Comparison of ENCODE assay signal across 22 cellular contexts in the genomic region with DNA sequence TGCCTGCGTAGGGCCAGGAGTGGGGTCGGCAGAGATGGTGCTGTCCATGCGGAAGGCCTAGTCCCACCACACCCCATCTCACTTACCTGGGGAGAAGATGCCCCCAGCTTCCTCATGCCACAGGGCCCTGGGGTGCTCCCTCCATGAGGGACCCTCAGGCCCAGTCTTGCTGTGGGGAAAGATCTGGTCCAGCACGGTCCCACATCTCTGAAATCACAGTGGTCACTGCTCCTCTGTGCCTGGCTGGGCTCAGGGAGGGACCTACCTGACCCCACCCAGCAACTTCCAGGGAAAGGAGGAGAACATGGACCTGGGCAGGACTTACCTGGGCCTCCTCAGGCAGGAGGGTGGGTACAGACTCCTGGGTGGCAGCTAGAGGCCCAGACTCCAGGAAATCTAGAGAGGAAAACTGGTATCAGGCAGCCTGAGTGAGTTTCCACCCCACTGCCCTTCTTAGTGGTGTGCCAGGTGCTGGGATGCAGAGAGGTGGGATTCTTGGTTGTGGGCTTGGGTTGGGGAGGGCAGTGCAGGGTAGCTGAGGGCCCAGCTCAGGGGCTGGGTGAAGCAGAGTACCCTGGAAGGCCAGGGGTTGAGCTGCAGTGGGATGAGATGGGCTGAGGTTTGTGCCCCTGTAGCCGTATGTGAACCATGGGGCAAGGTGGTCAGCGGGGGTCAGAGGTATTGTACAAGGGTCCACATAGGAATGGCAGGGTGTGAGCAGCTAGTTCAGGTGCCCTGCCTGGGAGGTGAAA. TPM values are rescaled to one million over a fixed set of nuclear protein-coding genes. Genes with fewer than 3 reads are reported as not detected.
A peak's percentile ranks its signal among the peaks of the same experiment; 100 is the strongest.
DNase-seq lines count a peak whose midpoint lies in the region; ATAC-seq and TF ChIP-seq lines count a peak whose summit lies in the region.
"Had no signal": no experiment of that assay in that cellular context is flagged by ENCODE, and none has a peak within 500 bp of the region (broad histone marks: within the 10 kb centered on the region; RNA-seq: fewer than 3 reads in every experiment).

No MANE protein-coding gene starts in this region.

- H3K4me3 ChIP-seq in mucosa of descending colon (no peak overlapping the region), A673 (ENCODE audit: low read depth, low read length, poor library complexity, severe bottlenecking) (no peak overlapping the region)
- H3K4me3 ChIP-seq: ascending aorta, PC-9, SK-N-MC, tibial nerve had no signal

- H3K4me1 ChIP-seq in mucosa of descending colon (ENCODE audit: low read depth), result peaks cover 14% of the 10 kb centered on the region
- H3K4me1 ChIP-seq in A673 (ENCODE audit: insufficient read depth, low read length, poor library complexity, severe bottlenecking), result peaks cover 10% of the 10 kb centered on the region

- no peak for ATAC-seq in activated CD8-positive, alpha-beta T cell treated with anti-CD3 and anti-CD28 coated beads, Interleukin-2, amount 10 ng/mL, durations not matched to agents 7 days and 5 days
- ATAC-seq in activated CD8-positive, alpha-beta T cell treated with anti-CD3 and anti-CD28 coated beads for 36 hours, result no peak
- ATAC-seq in T-helper 17 cell (no peak), mucosa of descending colon (no peak)
- ATAC-seq in stimulated activated naive CD8-positive, alpha-beta T cell treated with anti-CD3 and anti-CD28 coated beads, Interleukin-15, Interleukin-2, amounts not matched to agents 100 U/mL and 50 U/mL, for 24 hours, result no peak
- ATAC-seq: left cardiac atrium had no signal

- H3K27ac ChIP-seq in A673 (ENCODE audit: low read depth, low read length, poor library complexity, severe bottlenecking), result no peak overlapping the region
- H3K27ac ChIP-seq: ascending aorta, PC-9, SK-N-MC, tibial nerve had no signal

- no peak for TF ChIP-seq CTCF in activated CD8-positive, alpha-beta T cell treated with anti-CD3 and anti-CD28 coated beads for 36 hours (IDR thresholded peaks at IDR 0.05)
- TF ChIP-seq CTCF in mucosa of descending colon (IDR thresholded peaks at IDR 0.05) (no peak), A673 (conservative IDR thresholded peaks at IDR 0.05; ENCODE audit: low read depth, low read length) (no peak)

- no TSS peak for BruUV-seq in A673 (replicated peaks; lab: Mats Ljungman, UMichigan)

- H3K9me3 Mint-ChIP-seq in activated CD8-positive, alpha-beta T cell treated with anti-CD3 and anti-CD28 coated beads, Interleukin-2, amount 10 ng/mL, durations not matched to agents 7 days and 5 days (ENCODE audit: insufficient read depth), result no peaks in the 10 kb centered on the region
- no peaks in the 10 kb centered on the region for H3K9me3 Mint-ChIP-seq in activated CD8-positive, alpha-beta T cell treated with anti-CD3 and anti-CD28 coated beads for 36 hours
- H3K9me3 Mint-ChIP-seq: activated T-helper 2 cell treated with anti-CD3 and anti-CD28 coated beads, Interferon-gamma antibody, Interleukin-2, Interleukin-4, amounts not matched to agents 10 μg/mL and 5 μg/mL and 100 μg/mL, durations not matched to agents 14 hours and 24 hours and 36 hours; CD8-positive, alpha-beta memory T cell had no signal

- POLR2A ChIA-PET in activated CD8-positive, alpha-beta T cell treated with anti-CD3 and anti-CD28 coated beads, Interleukin-2, amount 10 ng/mL, durations not matched to agents 7 days and 5 days (lab: Charles Lee), result interaction anchor here (1.4 kb wide), 1 partner anchor 8 kb away, joined by 4 read pairs; no protein-coding TSS in a partner anchor
- POLR2A ChIA-PET in activated CD8-positive, alpha-beta T cell treated with anti-CD3 and anti-CD28 coated beads for 36 hours (lab: Charles Lee), result interaction anchor here (0.8 to 3.8 kb wide), 2 partner anchors 7 to 15 kb away, joined by 3 to 29 read pairs; no protein-coding TSS in a partner anchor
- POLR2A ChIA-PET in A673 (lab: Charles Lee; ENCODE audit: low non-redundant PET), result no interaction called here

- H3K27ac Mint-ChIP-seq in activated CD8-positive, alpha-beta T cell treated with anti-CD3 and anti-CD28 coated beads, Interleukin-2, amount 10 ng/mL, durations not matched to agents 7 days and 5 days, result no peak overlapping the region
- H3K27ac Mint-ChIP-seq in activated CD8-positive, alpha-beta T cell treated with anti-CD3 and anti-CD28 coated beads for 36 hours, result no peak overlapping the region
- peak overlapping the region; percentile 74 for H3K27ac Mint-ChIP-seq in T-helper 17 cell
- H3K27ac Mint-ChIP-seq: activated T-helper 2 cell treated with anti-CD3 and anti-CD28 coated beads, Interferon-gamma antibody, Interleukin-2, Interleukin-4, amounts not matched to agents 10 μg/mL and 5 μg/mL and 100 μg/mL, durations not matched to agents 14 hours and 24 hours and 36 hours had no signal

- intact Hi-C loops in activated CD8-positive, alpha-beta T cell treated with anti-CD3 and anti-CD28 coated beads for 36 hours (cut with micrococcal nuclease), result no loop called here
- intact Hi-C loops in mucosa of descending colon (cut with DNase I, micrococcal nuclease), result no loop called here
- intact Hi-C loops in A673 (cut with micrococcal nuclease; ENCODE audit: unreplicated experiment), result no loop called here

- H3K27me3 Mint-ChIP-seq in activated CD8-positive, alpha-beta T cell treated with anti-CD3 and anti-CD28 coated beads, Interleukin-2, amount 10 ng/mL, durations not matched to agents 7 days and 5 days (ENCODE audit: low read depth), result no peaks in the 10 kb centered on the region
- no peaks in the 10 kb centered on the region for H3K27me3 Mint-ChIP-seq in activated CD8-positive, alpha-beta T cell treated with anti-CD3 and anti-CD28 coated beads for 36 hours
- H3K27me3 Mint-ChIP-seq in T-helper 17 cell, result no peaks in the 10 kb centered on the region

- H3K9me3 ChIP-seq in T-helper 17 cell (ENCODE audit: control insufficient read depth, low read length, poor library complexity, severe bottlenecking) (no peaks in the 10 kb centered on the region), mucosa of descending colon (no peaks in the 10 kb centered on the region), A673 (ENCODE audit: low read depth, low read length, poor library complexity, severe bottlenecking) (no peaks in the 10 kb centered on the region)
- H3K9me3 ChIP-seq: ascending aorta, tibial nerve had no signal

- peak; percentile 18 for DNase-seq in activated CD8-positive, alpha-beta T cell treated with anti-CD3 and anti-CD28 coated beads, Interleukin-2, amount 10 ng/mL, durations not matched to agents 7 days and 5 days
- no peak for DNase-seq in activated CD8-positive, alpha-beta T cell treated with anti-CD3 and anti-CD28 coated beads for 36 hours
- DNase-seq in T-helper 17 cell, result peak in 1 of 3 donors; percentile 7
- DNase-seq in mucosa of descending colon, result peak; percentile 2 to 25 (median 21)
- peak; percentile 2 for DNase-seq in stimulated activated naive CD8-positive, alpha-beta T cell treated with anti-CD3 and anti-CD28 coated beads, Interleukin-15, Interleukin-2, amounts not matched to agents 100 U/mL and 50 U/mL, for 24 hours
- DNase-seq in hypothalamus (lab: John Stamatoyannopoulos, UW), result no peak
- no peak for DNase-seq in GOT3 (lab: John Stamatoyannopoulos, UW)
- no peak for DNase-seq in A673 (ENCODE audit: low spot score)
- DNase-seq: HCEC 1CT; midbrain; NCI-H1105 treated with DMSO at 0.1 percent for 48 hours; NCI-H2171; NCI-H82; PC-9; stimulated activated CD4-positive, alpha-beta T cell treated with anti-CD3 and anti-CD28 coated beads, Interleukin-4, amount 100 ng/mL, for 4 hours; T1000 had no signal

- peaks cover 35% of the 10 kb centered on the region for H3K36me3 Mint-ChIP-seq in activated CD8-positive, alpha-beta T cell treated with anti-CD3 and anti-CD28 coated beads, Interleukin-2, amount 10 ng/mL, durations not matched to agents 7 days and 5 days (ENCODE audit: low read depth)
- H3K36me3 Mint-ChIP-seq in activated CD8-positive, alpha-beta T cell treated with anti-CD3 and anti-CD28 coated beads for 36 hours (ENCODE audit: low read depth), result peaks cover 26% of the 10 kb centered on the region
- H3K36me3 Mint-ChIP-seq in T-helper 17 cell (ENCODE audit: low read depth), result peaks cover 2% of the 10 kb centered on the region

- no peak overlapping the region for H3K4me3 Mint-ChIP-seq in activated CD8-positive, alpha-beta T cell treated with anti-CD3 and anti-CD28 coated beads, Interleukin-2, amount 10 ng/mL, durations not matched to agents 7 days and 5 days
- no peak overlapping the region for H3K4me3 Mint-ChIP-seq in activated CD8-positive, alpha-beta T cell treated with anti-CD3 and anti-CD28 coated beads for 36 hours
- no peak overlapping the region for H3K4me3 Mint-ChIP-seq in T-helper 17 cell

- H3K36me3 ChIP-seq in mucosa of descending colon (ENCODE audit: low read depth) (no peaks in the 10 kb centered on the region), A673 (ENCODE audit: insufficient read depth, low read length, poor library complexity, severe bottlenecking) (peaks cover 2% of the 10 kb centered on the region)

- CTCF ChIA-PET in activated CD8-positive, alpha-beta T cell treated with anti-CD3 and anti-CD28 coated beads, Interleukin-2, amount 10 ng/mL, durations not matched to agents 7 days and 5 days (lab: Charles Lee), result interaction anchor here (1.3 to 1.4 kb wide), 2 partner anchors 50 to 55 kb away, joined by 3 read pairs; a partner anchor contains a TSS
- CTCF ChIA-PET in activated CD8-positive, alpha-beta T cell treated with anti-CD3 and anti-CD28 coated beads for 36 hours (lab: Charles Lee), result no interaction called here
- CTCF ChIA-PET in A673 (lab: Charles Lee), result no interaction called here

- H3K27me3 ChIP-seq in A673 (replicated peaks; ENCODE audit: insufficient read depth, low read depth, low read length, poor library complexity), result no peaks in the 10 kb centered on the region
- H3K27me3 ChIP-seq: ascending aorta, tibial nerve had no signal

- peaks cover 35% of the 10 kb centered on the region for H3K4me1 Mint-ChIP-seq in activated CD8-positive, alpha-beta T cell treated with anti-CD3 and anti-CD28 coated beads, Interleukin-2, amount 10 ng/mL, durations not matched to agents 7 days and 5 days (ENCODE audit: low read depth)
- H3K4me1 Mint-ChIP-seq in activated CD8-positive, alpha-beta T cell treated with anti-CD3 and anti-CD28 coated beads for 36 hours (ENCODE audit: low read depth), result peaks cover 29% of the 10 kb centered on the region
- H3K4me1 Mint-ChIP-seq in T-helper 17 cell, result peaks cover 22% of the 10 kb centered on the region

RNA-seq across cellular contexts. Expression of a gene that starts 3.8 kb away (rescaled TPM):
- total RNA-seq in activated CD8-positive, alpha-beta T cell treated with anti-CD3 and anti-CD28 coated beads, Interleukin-2, amount 10 ng/mL, durations not matched to agents 7 days and 5 days, result 10 to 100 TPM; 20.0 to 20.6 TPM
- 10 to 100 TPM; 12.1 to 13.4 TPM for total RNA-seq in activated CD8-positive, alpha-beta T cell treated with anti-CD3 and anti-CD28 coated beads for 36 hours
- 10 to 100 TPM; 29.9 to 34.0 TPM for total RNA-seq in T-helper 17 cell
- 10 to 100 TPM; 30.4 to 43.3 (median 36.1) TPM for total RNA-seq in mucosa of descending colon
- 18.2 and 20.3 TPM in 2 replicates for total RNA-seq in A673 (2021)
- total RNA-seq: PC-9 had no signal

RNA-seq across cellular contexts. Expression of a gene that starts 11.0 kb away (rescaled TPM):
- total RNA-seq in activated CD8-positive, alpha-beta T cell treated with anti-CD3 and anti-CD28 coated beads, Interleukin-2, amount 10 ng/mL, durations not matched to agents 7 days and 5 days, result 10 to 100 TPM; 80.7 to 94.1 TPM
- total RNA-seq in activated CD8-positive, alpha-beta T cell treated with anti-CD3 and anti-CD28 coated beads for 36 hours, result 100 to 1,000 TPM; 107 to 114 TPM
- 10 to 100 TPM; 36.1 to 63.5 TPM for total RNA-seq in T-helper 17 cell
- 100 to 1,000 TPM in 1 of 3 donors, 10 to 100 TPM in 2; 49.4 to 101 (median 66.7) TPM for total RNA-seq in mucosa of descending colon
- 182 and 185 TPM in 2 replicates for total RNA-seq in A673 (2021)
- total RNA-seq: PC-9 had no signal

RNA-seq across cellular contexts. Expression of a gene that starts 14.5 kb away (rescaled TPM):
- total RNA-seq in activated CD8-positive, alpha-beta T cell treated with anti-CD3 and anti-CD28 coated beads, Interleukin-2, amount 10 ng/mL, durations not matched to agents 7 days and 5 days, result 100 to 1,000 TPM; 108 to 114 TPM
- 10 to 100 TPM; 88.3 to 90.0 TPM for total RNA-seq in activated CD8-positive, alpha-beta T cell treated with anti-CD3 and anti-CD28 coated beads for 36 hours
- total RNA-seq in T-helper 17 cell (10 to 100 TPM; 74.8 to 88.8 TPM), mucosa of descending colon (100 to 1,000 TPM; 125 to 231 (median 195) TPM), A673 (2021) (57.6 and 69.8 TPM in 2 replicates)

RNA-seq across cellular contexts. Expression of a gene that starts 25.5 kb away (rescaled TPM):
- total RNA-seq in activated CD8-positive, alpha-beta T cell treated with anti-CD3 and anti-CD28 coated beads, Interleukin-2, amount 10 ng/mL, durations not matched to agents 7 days and 5 days, result 100 to 1,000 TPM; 476 to 528 TPM
- total RNA-seq in activated CD8-positive, alpha-beta T cell treated with anti-CD3 and anti-CD28 coated beads for 36 hours, result 100 to 1,000 TPM; 527 to 550 TPM
- total RNA-seq in T-helper 17 cell (100 to 1,000 TPM; 427 to 525 TPM), mucosa of descending colon (100 to 1,000 TPM; 180 to 308 (median 202) TPM), A673 (2021) (985 and 1,038 TPM in 2 replicates)

RNA-seq across cellular contexts. Expression of a gene that starts 49.8 kb away (rescaled TPM):
- total RNA-seq in activated CD8-positive, alpha-beta T cell treated with anti-CD3 and anti-CD28 coated beads, Interleukin-2, amount 10 ng/mL, durations not matched to agents 7 days and 5 days, result 10 to 100 TPM; 13.9 to 16.7 TPM
- total RNA-seq in activated CD8-positive, alpha-beta T cell treated with anti-CD3 and anti-CD28 coated beads for 36 hours, result 1 to 10 TPM; 7.4 to 7.9 TPM
- total RNA-seq in T-helper 17 cell (1 to 10 TPM; 7.0 to 8.2 TPM), mucosa of descending colon (10 to 100 TPM; 12.1 to 16.7 (median 13.4) TPM), A673 (2021) (24.3 and 25.0 TPM in 2 replicates)

Comparison
In these comparisons a context has a peak if more than half of its experiments do, and no peak if none do; other contexts are left out.
1. DNase-seq: peak in activated CD8-positive, alpha-beta T cell treated with anti-CD3 and anti-CD28 coated beads, Interleukin-2, amount 10 ng/mL, durations not matched to agents 7 days and 5 days (single experiment), mucosa of descending colon (3 of 3) and stimulated activated naive CD8-positive, alpha-beta T cell treated with anti-CD3 and anti-CD28 coated beads, Interleukin-15, Interleukin-2, amounts not matched to agents 100 U/mL and 50 U/mL, for 24 hours (single experiment); none in activated CD8-positive, alpha-beta T cell treated with anti-CD3 and anti-CD28 coated beads for 36 hours (single experiment), hypothalamus (0 of 51), GOT3 (single experiment) and A673 (single experiment).